ENCODE assay signal across 1 cellular context in genomic region chr12:102427542-102427923, GRCh38.
TF ChIP-seq lines count a peak whose summit lies in the region.

No MANE protein-coding gene starts in this region.

TF ChIP-seq in K562, 482 proteins besides CTCF, POLR2A, EP300 and RAD21 (continued from another document):
- TF ChIP-seq, protein P1, sequence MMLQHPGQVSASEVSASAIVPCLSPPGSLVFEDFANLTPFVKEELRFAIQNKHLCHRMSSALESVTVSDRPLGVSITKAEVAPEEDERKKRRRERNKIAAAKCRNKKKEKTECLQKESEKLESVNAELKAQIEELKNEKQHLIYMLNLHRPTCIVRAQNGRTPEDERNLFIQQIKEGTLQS (IDR thresholded peaks at IDR 0.05), result no peak
- TF ChIP-seq, protein P1 (CRISPR knock-in tag; conservative IDR thresholded peaks at IDR 0.05), result no peak
- TF ChIP-seq SIRT6 (IDR thresholded peaks at IDR 0.05; ENCODE audit: low read depth, low read length), result no peak
- TF ChIP-seq TBL1XR1 (IDR thresholded peaks at IDR 0.05; ENCODE audit: low read length in 2 of 2), result no peak
- TF ChIP-seq, protein P2, sequence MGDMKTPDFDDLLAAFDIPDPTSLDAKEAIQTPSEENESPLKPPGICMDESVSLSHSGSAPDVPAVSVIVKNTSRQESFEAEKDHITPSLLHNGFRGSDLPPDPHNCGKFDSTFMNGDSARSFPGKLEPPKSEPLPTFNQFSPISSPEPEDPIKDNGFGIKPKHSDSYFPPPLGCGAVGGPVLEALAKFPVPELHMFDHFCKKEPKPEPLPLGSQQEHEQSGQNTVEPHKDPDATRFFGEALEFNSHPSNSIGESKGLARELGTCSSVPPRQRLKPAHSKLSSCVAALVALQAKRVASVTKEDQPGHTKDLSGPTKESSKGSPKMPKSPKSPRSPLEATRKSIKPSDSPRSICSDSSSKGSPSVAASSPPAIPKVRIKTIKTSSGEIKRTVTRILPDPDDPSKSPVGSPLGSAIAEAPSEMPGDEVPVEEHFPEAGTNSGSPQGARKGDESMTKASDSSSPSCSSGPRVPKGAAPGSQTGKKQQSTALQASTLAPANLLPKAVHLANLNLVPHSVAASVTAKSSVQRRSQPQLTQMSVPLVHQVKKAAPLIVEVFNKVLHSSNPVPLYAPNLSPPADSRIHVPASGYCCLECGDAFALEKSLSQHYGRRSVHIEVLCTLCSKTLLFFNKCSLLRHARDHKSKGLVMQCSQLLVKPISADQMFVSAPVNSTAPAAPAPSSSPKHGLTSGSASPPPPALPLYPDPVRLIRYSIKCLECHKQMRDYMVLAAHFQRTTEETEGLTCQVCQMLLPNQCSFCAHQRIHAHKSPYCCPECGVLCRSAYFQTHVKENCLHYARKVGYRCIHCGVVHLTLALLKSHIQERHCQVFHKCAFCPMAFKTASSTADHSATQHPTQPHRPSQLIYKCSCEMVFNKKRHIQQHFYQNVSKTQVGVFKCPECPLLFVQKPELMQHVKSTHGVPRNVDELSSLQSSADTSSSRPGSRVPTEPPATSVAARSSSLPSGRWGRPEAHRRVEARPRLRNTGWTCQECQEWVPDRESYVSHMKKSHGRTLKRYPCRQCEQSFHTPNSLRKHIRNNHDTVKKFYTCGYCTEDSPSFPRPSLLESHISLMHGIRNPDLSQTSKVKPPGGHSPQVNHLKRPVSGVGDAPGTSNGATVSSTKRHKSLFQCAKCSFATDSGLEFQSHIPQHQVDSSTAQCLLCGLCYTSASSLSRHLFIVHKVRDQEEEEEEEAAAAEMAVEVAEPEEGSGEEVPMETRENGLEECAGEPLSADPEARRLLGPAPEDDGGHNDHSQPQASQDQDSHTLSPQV (IDR thresholded peaks at IDR 0.05), result peak; percentile 60; the same call in 1 of the 2 replicates
- 0 out of 2 replicates have a peak, but pooled peaks have one; percentile 17 for TF ChIP-seq BRD4 (IDR thresholded peaks at IDR 0.05)
- no peak for TF ChIP-seq KDM5B (IDR thresholded peaks at IDR 0.05; ENCODE audit: insufficient replicate concordance, low read depth, low read length)
- TF ChIP-seq VEZF1 (CRISPR knock-in tag; IDR thresholded peaks at IDR 0.05), result 0 out of 2 replicates have a peak, but pooled peaks have one; percentile 36
- no peak for TF ChIP-seq NFXL1 (CRISPR knock-in tag; IDR thresholded peaks at IDR 0.05)
- TF ChIP-seq TCFL5 (CRISPR knock-in tag; conservative IDR thresholded peaks at IDR 0.05), result no peak
- TF ChIP-seq, protein P3, sequence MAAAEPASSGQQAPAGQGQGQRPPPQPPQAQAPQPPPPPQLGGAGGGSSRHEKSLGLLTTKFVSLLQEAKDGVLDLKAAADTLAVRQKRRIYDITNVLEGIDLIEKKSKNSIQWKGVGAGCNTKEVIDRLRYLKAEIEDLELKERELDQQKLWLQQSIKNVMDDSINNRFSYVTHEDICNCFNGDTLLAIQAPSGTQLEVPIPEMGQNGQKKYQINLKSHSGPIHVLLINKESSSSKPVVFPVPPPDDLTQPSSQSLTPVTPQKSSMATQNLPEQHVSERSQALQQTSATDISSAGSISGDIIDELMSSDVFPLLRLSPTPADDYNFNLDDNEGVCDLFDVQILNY (CRISPR knock-in tag; IDR thresholded peaks at IDR 0.05), result no peak
- TF ChIP-seq C11orf30 (IDR thresholded peaks at IDR 0.05; ENCODE audit: low read depth), result no peak
- TF ChIP-seq CBFA2T3 (IDR thresholded peaks at IDR 0.05), result peak; percentile 23; the same call in 1 of the 2 replicates
- TF ChIP-seq TEAD4 (IDR thresholded peaks at IDR 0.05; ENCODE audit: low read length), result no peak
- no peak for TF ChIP-seq TEAD4 (CRISPR knock-in tag; IDR thresholded peaks at IDR 0.05; ENCODE audit: borderline replicate concordance)
- TF ChIP-seq ZNF57 (CRISPR knock-in tag; IDR thresholded peaks at IDR 0.05), result no peak
- TF ChIP-seq XRCC5 (IDR thresholded peaks at IDR 0.05; ENCODE audit: low read depth, low read length), result no peak
- TF ChIP-seq ESRRB (CRISPR knock-in tag; IDR thresholded peaks at IDR 0.05; ENCODE audit: borderline replicate concordance), result no peak
